ENCODE assay signal across 3 cellular contexts in genomic region chr22:19969141-19969928, GRCh38.
A peak's percentile ranks its signal among the peaks of the same experiment; 100 is the strongest.
TF ChIP-seq lines count a peak whose summit lies in the region.

No MANE protein-coding gene starts in this region.

TF ChIP-seq in SK-N-SH, 30 proteins besides CTCF, POLR2A, EP300 and RAD21:
- TF ChIP-seq, protein P1, sequence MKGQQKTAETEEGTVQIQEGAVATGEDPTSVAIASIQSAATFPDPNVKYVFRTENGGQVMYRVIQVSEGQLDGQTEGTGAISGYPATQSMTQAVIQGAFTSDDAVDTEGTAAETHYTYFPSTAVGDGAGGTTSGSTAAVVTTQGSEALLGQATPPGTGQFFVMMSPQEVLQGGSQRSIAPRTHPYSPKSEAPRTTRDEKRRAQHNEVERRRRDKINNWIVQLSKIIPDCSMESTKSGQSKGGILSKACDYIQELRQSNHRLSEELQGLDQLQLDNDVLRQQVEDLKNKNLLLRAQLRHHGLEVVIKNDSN (IDR thresholded peaks at IDR 0.05; ENCODE audit: borderline replicate concordance, low read depth) = no peak
- TF ChIP-seq PBX3 (IDR thresholded peaks at IDR 0.05) (0 out of 2 replicates have a peak, but pooled peaks have one; percentile 6), POLR2AphosphoS5 (IDR thresholded peaks at IDR 0.05; ENCODE audit: low read depth, low read length) (peak; percentile 35; the same call in 1 of the 2 replicates)

TF ChIP-seq in SK-N-SH treated with all-trans-retinoic acid at 6 μM for 48 hours, 23 proteins besides CTCF, POLR2A, EP300 and RAD21:
- TF ChIP-seq SNAI2 (CRISPR knock-in tag; IDR thresholded peaks at IDR 0.05) (no peak), TOX (CRISPR knock-in tag; IDR thresholded peaks at IDR 0.05; ENCODE audit: borderline replicate concordance) (no peak), TCF4 (CRISPR knock-in tag; IDR thresholded peaks at IDR 0.05; ENCODE audit: borderline replicate concordance) (no peak), ZNF70 (CRISPR knock-in tag; IDR thresholded peaks at IDR 0.05) (no peak), ESRRG (CRISPR knock-in tag; IDR thresholded peaks at IDR 0.05) (no peak), ISL1 (CRISPR knock-in tag; IDR thresholded peaks at IDR 0.05) (no peak), CSDC2 (CRISPR knock-in tag; IDR thresholded peaks at IDR 0.05) (no peak), ZC3H10 (CRISPR knock-in tag; IDR thresholded peaks at IDR 0.05) (no peak), ARNTL (CRISPR knock-in tag; IDR thresholded peaks at IDR 0.05; ENCODE audit: borderline replicate concordance, low read depth) (no peak)

TF ChIP-seq in HEK293, 187 proteins besides CTCF, POLR2A, EP300 and RAD21:
- no peak for TF ChIP-seq ZNF621 (tag by site-specific recombination; IDR thresholded peaks at IDR 0.05)
- TF ChIP-seq ZNF677 (tag by site-specific recombination; IDR thresholded peaks at IDR 0.05) = no peak
- TF ChIP-seq ZFP41 (tag by site-specific recombination; IDR thresholded peaks at IDR 0.05; ENCODE audit: borderline replicate concordance) = no peak
- peak; percentile 78 for TF ChIP-seq ZFP69B (tag by site-specific recombination; IDR thresholded peaks at IDR 0.05)
- TF ChIP-seq ZNF639 (tag by site-specific recombination; IDR thresholded peaks at IDR 0.05) = no peak
- TF ChIP-seq, protein P2, sequence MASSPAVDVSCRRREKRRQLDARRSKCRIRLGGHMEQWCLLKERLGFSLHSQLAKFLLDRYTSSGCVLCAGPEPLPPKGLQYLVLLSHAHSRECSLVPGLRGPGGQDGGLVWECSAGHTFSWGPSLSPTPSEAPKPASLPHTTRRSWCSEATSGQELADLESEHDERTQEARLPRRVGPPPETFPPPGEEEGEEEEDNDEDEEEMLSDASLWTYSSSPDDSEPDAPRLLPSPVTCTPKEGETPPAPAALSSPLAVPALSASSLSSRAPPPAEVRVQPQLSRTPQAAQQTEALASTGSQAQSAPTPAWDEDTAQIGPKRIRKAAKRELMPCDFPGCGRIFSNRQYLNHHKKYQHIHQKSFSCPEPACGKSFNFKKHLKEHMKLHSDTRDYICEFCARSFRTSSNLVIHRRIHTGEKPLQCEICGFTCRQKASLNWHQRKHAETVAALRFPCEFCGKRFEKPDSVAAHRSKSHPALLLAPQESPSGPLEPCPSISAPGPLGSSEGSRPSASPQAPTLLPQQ (tag by site-specific recombination; IDR thresholded peaks at IDR 0.05) = 0 out of 2 replicates have a peak, but pooled peaks have one; percentile 53
